In the genomic region with DNA sequence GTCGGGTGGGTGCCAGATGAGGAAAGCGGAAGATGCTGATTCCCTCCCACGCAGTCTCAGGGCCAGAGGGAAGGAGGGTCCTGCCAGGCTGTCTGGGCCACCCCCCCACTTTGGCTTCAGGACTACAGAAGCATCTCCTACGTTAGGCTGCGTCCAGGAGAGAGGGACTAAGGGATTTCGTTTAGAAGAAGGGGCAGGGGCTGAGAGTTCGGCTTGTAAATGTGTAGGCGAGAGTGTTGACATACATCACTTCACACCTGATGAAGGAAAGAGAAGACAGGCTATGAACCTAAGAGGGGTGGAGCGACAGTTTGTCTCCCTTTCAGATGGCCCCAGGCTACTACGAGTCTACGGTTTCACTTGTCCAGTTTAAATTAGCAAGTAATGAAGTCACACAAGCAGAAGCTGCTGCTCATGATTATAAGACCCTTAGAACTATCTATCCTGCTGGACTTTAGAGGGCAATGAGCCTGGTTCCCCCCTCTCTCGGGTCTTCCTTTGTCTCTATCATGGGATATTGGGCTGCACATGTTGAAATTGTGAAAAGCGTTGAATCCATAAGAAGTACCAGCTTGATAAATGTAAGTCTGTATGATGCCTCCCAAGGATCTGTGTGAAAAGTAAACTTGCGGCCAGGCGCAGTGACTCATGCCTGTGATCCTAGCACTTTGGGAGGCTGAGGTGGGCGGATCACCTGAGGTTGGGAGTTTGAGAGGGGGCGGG, we compare ENCODE assay signal across 10 cellular contexts.
DNase-seq lines count a peak whose midpoint lies in the region; ATAC-seq and TF ChIP-seq lines count a peak whose summit lies in the region.
"Had no signal": no experiment of that assay in that cellular context is flagged by ENCODE, and none has a peak within 500 bp of the region (broad histone marks: within the 10 kb centered on the region; RNA-seq: fewer than 3 reads in every experiment).

No MANE protein-coding gene starts in this region.

- no peaks in the 10 kb centered on the region for H3K9me2 ChIP-seq in PC-3 (replicated peaks; ENCODE audit: low read length)

- H3F3A ChIP-seq in PC-3 (ENCODE audit: low read length, unreplicated experiment): peaks cover 5% of the 10 kb centered on the region
- H3F3A ChIP-seq in neural progenitor cell (ENCODE audit: low read depth): peaks cover 24% of the 10 kb centered on the region

- H3K9ac ChIP-seq in PC-3 (ENCODE audit: low read length) (peak overlapping the region; percentile 78), fibroblast of lung (ENCODE audit: insufficient read depth, low read length) (no peak overlapping the region), neural progenitor cell (no peak overlapping the region)
- H3K9ac ChIP-seq: BLaER1 had no signal

- H3K36me3 ChIP-seq in PC-3 (ENCODE audit: low read depth, low read length) (no peaks in the 10 kb centered on the region), fibroblast of lung (ENCODE audit: control insufficient read depth, insufficient read depth, low read length) (no peaks in the 10 kb centered on the region), osteoblast (ENCODE audit: insufficient read depth, low read length) (peaks cover 3% of the 10 kb centered on the region), neural progenitor cell (no peaks in the 10 kb centered on the region)

- H3K4me1 ChIP-seq in PC-3 (ENCODE audit: insufficient read depth, low read length) (peaks cover 91% of the 10 kb centered on the region), fibroblast of lung (ENCODE audit: control insufficient read depth, extremely low read depth, insufficient read depth, low read length) (peaks cover 29% of the 10 kb centered on the region), osteoblast (ENCODE audit: insufficient read depth, low read length) (peaks cover 57% of the 10 kb centered on the region), neural progenitor cell (peaks cover 52% of the 10 kb centered on the region)

- H3K4me3 Mint-ChIP-seq in neural progenitor cell: no peak overlapping the region

- H3K9me3 ChIP-seq in PC-3 (ENCODE audit: low read length) (no peaks in the 10 kb centered on the region), fibroblast of lung (ENCODE audit: control insufficient read depth, insufficient read depth, low read depth, low read length) (no peaks in the 10 kb centered on the region), osteoblast (ENCODE audit: low read depth, low read length) (no peaks in the 10 kb centered on the region), neural progenitor cell (ENCODE audit: low read depth) (no peaks in the 10 kb centered on the region)
- H3K9me3 ChIP-seq: BLaER1 had no signal

- peaks cover 70% of the 10 kb centered on the region for H3K4me1 Mint-ChIP-seq in neural progenitor cell

- peaks cover 2% of the 10 kb centered on the region for H3K27me3 Mint-ChIP-seq in neural progenitor cell (ENCODE audit: insufficient read depth, low read depth)

- peak overlapping the region; percentile 54; the same call in 1 of the 2 replicates for H2AFZ ChIP-seq in PC-3 (ENCODE audit: low read length)
- H2AFZ ChIP-seq in fibroblast of lung (ENCODE audit: low read length): no peak overlapping the region
- H2AFZ ChIP-seq in osteoblast (ENCODE audit: low read length): no peak overlapping the region
- H2AFZ ChIP-seq in neural progenitor cell (replicated peaks): no peak overlapping the region

- no peak overlapping the region for H3K27ac Mint-ChIP-seq in neural progenitor cell

- DNase-seq in AG20443 (ENCODE audit: low spot score) (peak; percentile 21), PC-3 (peak; percentile 84), fibroblast of lung (ENCODE audit: low read depth in 2 of 2) (peak; percentile 36 to 87), osteoblast (ENCODE audit: insufficient read length, low spot score, missing footprints) (no peak), hepatic stellate cell (ENCODE audit: low spot score) (no peak), neural progenitor cell (ENCODE audit: low spot score) (no peak)
- DNase-seq in activated CD4-positive, alpha-beta T cell treated with anti-CD3 and anti-CD28 coated beads for 4 hours: no peak
- DNase-seq: T-helper 9 cell had no signal

- H3K4me3 ChIP-seq in PC-3 (ENCODE audit: low read length) (peak overlapping the region; percentile 57; the same call in 1 of the 2 replicates), fibroblast of lung (replicated peaks in 1 of 4; ENCODE audit: control extremely low read depth in 1 of 4, insufficient read depth in 1 of 4, low read depth in 3 of 4, low read length in 4 of 4) (no peak overlapping the region), osteoblast (ENCODE audit: insufficient read depth, low read length) (no peak overlapping the region), neural progenitor cell (no peak overlapping the region)
- H3K4me3 ChIP-seq: BLaER1 had no signal

- H3K4me2 ChIP-seq in PC-3 (ENCODE audit: low read length): peak overlapping the region; percentile 83
- H3K4me2 ChIP-seq in fibroblast of lung (ENCODE audit: extremely low read depth, insufficient read depth, low read length): peak overlapping the region; percentile 66
- H3K4me2 ChIP-seq in osteoblast (ENCODE audit: insufficient read depth, low read length): no peak overlapping the region
- no peak overlapping the region for H3K4me2 ChIP-seq in neural progenitor cell
- H3K4me2 ChIP-seq: BLaER1 had no signal

- H3K27me3 ChIP-seq in PC-3 (ENCODE audit: low read length) (no peaks in the 10 kb centered on the region), fibroblast of lung (ENCODE audit: control insufficient read depth, insufficient read depth, low read length) (no peaks in the 10 kb centered on the region), osteoblast (ENCODE audit: insufficient read depth, low read length) (no peaks in the 10 kb centered on the region), neural progenitor cell (no peaks in the 10 kb centered on the region)
- H3K27me3 ChIP-seq: BLaER1 had no signal

- BruUV-seq in PC-3 (replicated peaks; lab: Mats Ljungman, UMichigan): no TSS peak

- POLR2A ChIA-PET in PC-3 (lab: Charles Lee; ENCODE audit: unreplicated experiment): interaction anchor here (0.6 kb wide), 1 partner anchor 84 kb away, joined by 3 read pairs; no protein-coding TSS in a partner anchor

- ATAC-seq in PC-3: peak; percentile 62
- no peak for ATAC-seq in HG02798 (IDR thresholded peaks at IDR 0.05; ENCODE audit: poor library complexity, unreplicated experiment)

- H3K36me3 Mint-ChIP-seq in neural progenitor cell: peaks cover 2% of the 10 kb centered on the region

- peak overlapping the region; percentile 99 for H3K27ac ChIP-seq in PC-3 (ENCODE audit: low read length)
- H3K27ac ChIP-seq in fibroblast of lung (ENCODE audit: insufficient read depth, low read length): peak overlapping the region; percentile 68
- peak overlapping the region; percentile 97 for H3K27ac ChIP-seq in osteoblast (ENCODE audit: low read depth, low read length)
- H3K27ac ChIP-seq in neural progenitor cell: no peak overlapping the region
- H3K27ac ChIP-seq: BLaER1 had no signal

- TF ChIP-seq CTCF in PC-3 (conservative IDR thresholded peaks at IDR 0.05; ENCODE audit: low read depth, low read length) (no peak), fibroblast of lung (conservative IDR thresholded peaks at IDR 0.05 in 1 of 2, IDR thresholded peaks at IDR 0.05 in 1 of 2; ENCODE audit: low read depth in 1 of 2, low read length in 2 of 2) (no peak), osteoblast (IDR thresholded peaks at IDR 0.05; ENCODE audit: extremely low read depth, low read depth, low read length) (no peak), neural progenitor cell (IDR thresholded peaks at IDR 0.05) (no peak)

- intact Hi-C loops in PC-3 (cut with micrococcal nuclease): loop anchor here (10.0 kb wide), 1 partner anchor 195 kb away; no protein-coding TSS in a partner anchor

- H3K79me2 ChIP-seq in PC-3 (ENCODE audit: low read length): peaks cover 29% of the 10 kb centered on the region
- H3K79me2 ChIP-seq in fibroblast of lung (ENCODE audit: control insufficient read depth, insufficient read depth, low read length): no peaks in the 10 kb centered on the region
- H3K79me2 ChIP-seq in osteoblast (ENCODE audit: insufficient read depth, low read length): peaks cover 31% of the 10 kb centered on the region
- H3K79me2 ChIP-seq in neural progenitor cell (ENCODE audit: low read depth): no peaks in the 10 kb centered on the region

- H4K20me1 ChIP-seq in PC-3 (ENCODE audit: low read length) (no peaks in the 10 kb centered on the region), fibroblast of lung (ENCODE audit: control insufficient read depth, extremely low read depth, insufficient read depth, low read length) (no peaks in the 10 kb centered on the region), osteoblast (ENCODE audit: insufficient read depth, low read length) (no peaks in the 10 kb centered on the region), neural progenitor cell (ENCODE audit: low read depth) (no peaks in the 10 kb centered on the region)
- H4K20me1 ChIP-seq: BLaER1 had no signal

- H3K9me3 Mint-ChIP-seq in neural progenitor cell: no peaks in the 10 kb centered on the region

- CTCF ChIA-PET in PC-3 (lab: Charles Lee): interaction anchor here (0.7 kb wide), 1 partner anchor 231 kb away, joined by 3 read pairs; no protein-coding TSS in a partner anchor

Comparison
In these comparisons a context has a peak if more than half of its experiments do, and no peak if none do; other contexts are left out.
1. DNase-seq: peak in AG20443 (single experiment), PC-3 (single experiment) and fibroblast of lung (2 of 2); none in osteoblast (single experiment), activated CD4-positive, alpha-beta T cell treated with anti-CD3 and anti-CD28 coated beads for 4 hours (0 of 2), hepatic stellate cell (single experiment) and neural progenitor cell (single experiment).
2. H3K4me2 ChIP-seq: peak in PC-3 (single experiment) and fibroblast of lung (single experiment); none in osteoblast (single experiment) and neural progenitor cell (single experiment).